8 cellular contexts compared by ENCODE assay signal in the genomic region with DNA sequence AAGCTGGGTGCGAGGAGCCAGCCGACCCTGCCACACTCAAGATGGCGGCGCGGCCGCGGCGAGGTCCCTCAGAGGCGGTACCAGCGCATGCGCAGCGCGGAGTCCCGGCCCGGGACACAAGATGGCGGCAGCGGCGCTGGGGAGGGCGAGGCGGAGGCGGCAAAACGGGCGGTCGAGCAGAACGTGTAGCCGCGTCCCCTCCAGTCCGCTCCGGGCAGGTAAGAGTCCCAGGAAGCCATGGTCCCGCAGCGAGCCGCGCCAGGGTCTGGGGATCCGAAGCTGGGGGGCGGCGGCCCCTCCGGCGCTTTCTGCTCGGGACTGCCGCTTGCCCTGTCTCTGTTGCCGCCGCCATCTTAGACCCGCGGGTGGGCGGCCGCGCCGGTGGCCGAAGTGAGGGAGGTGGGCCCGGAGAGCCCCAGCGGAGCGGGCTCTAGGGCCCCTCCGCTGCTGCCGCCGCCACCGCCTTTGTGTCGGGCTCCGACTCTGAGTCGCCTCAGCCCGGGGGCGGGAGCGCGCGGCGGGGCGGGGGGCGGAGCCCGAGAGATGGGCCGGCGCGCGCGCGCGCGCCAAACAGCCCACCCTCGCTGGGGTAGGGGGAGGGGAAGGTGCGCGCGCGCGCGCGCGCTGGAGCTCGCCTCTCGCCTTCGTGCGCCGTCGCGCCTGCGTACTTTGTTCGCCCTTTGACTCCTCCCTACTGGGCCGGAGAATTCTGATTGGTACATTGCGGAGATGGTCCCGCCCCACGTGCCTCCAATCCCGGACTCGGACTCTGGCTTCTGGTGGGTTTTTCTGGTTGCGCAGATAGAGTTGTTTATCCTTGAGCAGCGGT. TPM values are rescaled to one million over a fixed set of nuclear protein-coding genes. Genes with fewer than 3 reads are reported as not detected.
DNase-seq lines count a peak whose midpoint lies in the region; ATAC-seq and TF ChIP-seq lines count a peak whose summit lies in the region.

PCIF1 (plus strand) TSS at position 97 of the 829 bp plus-strand sequence. CDS start 4,317 bp downstream, outside the sequence.

- intact Hi-C loops in left cardiac atrium (cut with DNase I) = no loop called here
- intact Hi-C loops in prostate gland (cut with DNase I) = loop anchor here (2.0 to 5.0 kb wide), 2 partner anchors 44 to 102 kb away; partner anchors contain the start of genes CTSA, NEURL2 and SNX21

- H3K27ac Mint-ChIP-seq in T-helper 17 cell = peak within 1 kb of the TSS; percentile 97

- H3K4me1 ChIP-seq in prostate gland (replicated peaks) = no peaks in the 10 kb centered on the region

- DNase-seq in NCI-H187 (lab: John Stamatoyannopoulos, UW) = peak; percentile 89 to 97
- DNase-seq in T-helper 17 cell = peak; percentile 97 to 98 (median 98)
- DNase-seq in amygdala (lab: John Stamatoyannopoulos, UW) = peak; percentile 80 to 98 (median 95)
- peak; percentile 99 for DNase-seq in left cardiac atrium
- DNase-seq in prostate gland (ENCODE audit: low spot score) = peak; percentile 98
- DNase-seq in ureter (ENCODE audit: low spot score) = peak; percentile 98

- peak; percentile 45 for ATAC-seq in GM18499 (IDR thresholded peaks at IDR 0.05; ENCODE audit: insufficient read depth, unreplicated experiment)
- ATAC-seq in HG02943 (IDR thresholded peaks at IDR 0.05; ENCODE audit: low read depth, unreplicated experiment) = peak; percentile 68
- ATAC-seq in T-helper 17 cell = peak; percentile 83
- peak; percentile 89 to 92 for ATAC-seq in left cardiac atrium

- TF ChIP-seq POLR2A in prostate gland (IDR thresholded peaks at IDR 0.05) = peak; percentile 92

- H3K9me3 ChIP-seq in T-helper 17 cell (ENCODE audit: control insufficient read depth, low read length, poor library complexity, severe bottlenecking) (no peaks in the 10 kb centered on the region), prostate gland (no peaks in the 10 kb centered on the region)

- H3K27me3 ChIP-seq in prostate gland (replicated peaks; ENCODE audit: insufficient read depth) = no peaks in the 10 kb centered on the region

- WGBS in prostate gland = 0% methylated on average over 69 of the region's 102 CpGs

- TF ChIP-seq CTCF in prostate gland (IDR thresholded peaks at IDR 0.05) = peak in 2 of 4 experiments; percentile 36 to 46

- H3K4me3 Mint-ChIP-seq in T-helper 17 cell = peak within 1 kb of the TSS; percentile 97

- peak within 1 kb of the TSS; percentile 90 to 100 for H3K4me3 ChIP-seq in prostate gland

- peak within 1 kb of the TSS; percentile 99 to 100 for H3K27ac ChIP-seq in prostate gland

- peaks cover 6 to 15% of the 10 kb centered on the region in 2 donors for H3K36me3 ChIP-seq in prostate gland

- no peaks in the 10 kb centered on the region for H3K27me3 Mint-ChIP-seq in T-helper 17 cell

- H3K4me1 Mint-ChIP-seq in T-helper 17 cell = peaks cover 27% of the 10 kb centered on the region

- H3K36me3 Mint-ChIP-seq in T-helper 17 cell (ENCODE audit: low read depth) = peaks cover 8% of the 10 kb centered on the region

RNA-seq across cellular contexts. Expression of gene PCIF1, which starts in this region (rescaled TPM):
- 10 to 100 TPM; 72.4 to 73.7 TPM for total RNA-seq in T-helper 17 cell
- 10 to 100 TPM; 23.1 to 27.6 TPM for total RNA-seq in left cardiac atrium
- 10 to 100 TPM; 39.8 to 54.9 TPM for total RNA-seq in prostate gland
- 37.5 TPM for total RNA-seq in ureter

Comparison
In these comparisons a context has a peak if more than half of its experiments do, and no peak if none do; other contexts are left out.
1. Peak in every context shown above with its lines: DNase-seq, ATAC-seq, H3K4me3 ChIP-seq and H3K27ac ChIP-seq.